17 cellular contexts compared by ENCODE assay signal in genomic region chrX:54423161-54423888, GRCh38. TPM values are rescaled to one million over a fixed set of nuclear protein-coding genes. Genes with fewer than 3 reads are reported as not detected.
DNase-seq lines count a peak whose midpoint lies in the region; ATAC-seq and TF ChIP-seq lines count a peak whose summit lies in the region.
"Had no signal": no experiment of that assay in that cellular context is flagged by ENCODE, and none has a peak within 500 bp of the region (broad histone marks: within the 10 kb centered on the region; RNA-seq: fewer than 3 reads in every experiment).

No MANE protein-coding gene starts in this region.

- H3K27ac Mint-ChIP-seq in GM23338: no peak overlapping the region
- H3K27ac Mint-ChIP-seq in immature natural killer cell: no peak overlapping the region
- H3K27ac Mint-ChIP-seq: activated T-helper 1 cell treated with anti-CD3 and anti-CD28 coated beads, Interleukin-12 subunit alpha, Interleukin-12 subunit beta, Interleukin-2, Interleukin-4 antibody, amounts not matched to agents 30 ng/mL and 10 ng/mL and 1 ng/mL, durations not matched to agents 14 hours and 24 hours and 36 hours; memory B cell had no signal

- no peaks in the 10 kb centered on the region for H4K20me1 ChIP-seq in GM23338 (replicated peaks; ENCODE audit: insufficient read depth)

- H3K4me1 Mint-ChIP-seq in GM23338 (no peaks in the 10 kb centered on the region; the same call in 2 of the 3 replicates), immature natural killer cell (no peaks in the 10 kb centered on the region)
- H3K4me1 Mint-ChIP-seq: memory B cell had no signal

- 24 to 47% (median 29%) methylated on average over 10 to 14 of the region's 14 CpGs for WGBS in spleen, 5 donors

- peak; percentile 39 for DNase-seq in GM10248 (ENCODE audit: extremely low spot score)
- DNase-seq in GM23338 (ENCODE audit: low spot score): peak; percentile 76
- DNase-seq in amniotic epithelial cell (ENCODE audit: low read depth): peak; percentile 14
- peak; percentile 74 for DNase-seq in iPS-NIHi7 (ENCODE audit: extremely low spot score)
- no peak for DNase-seq in effector CD8-positive, alpha-beta T cell (lab: John Stamatoyannopoulos, UW)
- DNase-seq in immature natural killer cell: no peak
- no peak for DNase-seq in spleen
- DNase-seq: NCI-H2081, occipital lobe, thyroid gland, WERI-Rb-1 had no signal

- H3K4me3 Mint-ChIP-seq in GM23338 (no peak overlapping the region), immature natural killer cell (no peak overlapping the region)
- H3K4me3 Mint-ChIP-seq: activated T-helper 1 cell treated with anti-CD3 and anti-CD28 coated beads, Interleukin-12 subunit alpha, Interleukin-12 subunit beta, Interleukin-2, Interleukin-4 antibody, amounts not matched to agents 30 ng/mL and 10 ng/mL and 1 ng/mL, durations not matched to agents 14 hours and 24 hours and 36 hours; memory B cell had no signal

- POLR2A ChIA-PET in GM10248 (lab: Yijun Ruan, JAX): no interaction called here

- intact Hi-C loops in spleen (cut with DNase I; ENCODE audit: low total_unique reads): no loop called here

- no peak overlapping the region for H3K4me3 ChIP-seq in GM23338
- H3K4me3 ChIP-seq in spleen: no peak overlapping the region
- H3K4me3 ChIP-seq: breast epithelium, SJSA1, thyroid gland had no signal

- no peaks in the 10 kb centered on the region for H3F3A ChIP-seq in GM23338 (replicated peaks; ENCODE audit: low read depth)

- TF ChIP-seq POLR2A in spleen (IDR thresholded peaks at IDR 0.05): no peak

- H2AFZ ChIP-seq in GM23338: peak overlapping the region; percentile 33; the same call in 1 of the 2 replicates

- peak; percentile 98 for ATAC-seq in GM23338
- ATAC-seq in SK-N-SH treated with all-trans-retinoic acid at 6 μM for 48 hours: no peak

- H3K79me2 ChIP-seq in GM23338 (replicated peaks; ENCODE audit: insufficient read depth): no peaks in the 10 kb centered on the region

- H3K27me3 ChIP-seq in GM23338 (ENCODE audit: insufficient read depth): no peaks in the 10 kb centered on the region
- H3K27me3 ChIP-seq in spleen (replicated peaks in 1 of 7): peaks cover 0 to 4% (median 0%) of the 10 kb centered on the region in 7 donors
- H3K27me3 ChIP-seq: breast epithelium, SJSA1, thyroid gland had no signal

- H3K4me2 ChIP-seq in GM23338: peak overlapping the region; percentile 41; the same call in 1 of the 2 replicates

- TF ChIP-seq CTCF in GM10248 (IDR thresholded peaks at IDR 0.05; ENCODE audit: control extremely low read depth, extremely low read depth, low read depth, missing control alignments) (no peak), GM23338 (conservative IDR thresholded peaks at IDR 0.05; ENCODE audit: low read depth in 2 of 2) (peak in 1 of 2 experiments; percentile 72; a peak in 2 of 4 replicates), spleen (IDR thresholded peaks at IDR 0.05 in 8 of 11, conservative IDR thresholded peaks at IDR 0.05 in 3 of 11) (peak in 1 of 11 experiments; percentile 12)

- H3K27ac ChIP-seq in GM23338 (ENCODE audit: low read depth) (no peak overlapping the region), spleen (no peak overlapping the region)
- H3K27ac ChIP-seq: breast epithelium, epithelial cell of prostate, SJSA1, thyroid gland, WERI-Rb-1 had no signal

- H3K4me1 ChIP-seq in GM23338 (ENCODE audit: insufficient read depth) (no peaks in the 10 kb centered on the region), spleen (no peaks in the 10 kb centered on the region)
- H3K4me1 ChIP-seq: breast epithelium, SJSA1, thyroid gland had no signal

- H3K27me3 Mint-ChIP-seq in GM23338 (ENCODE audit: insufficient read depth, low read depth, poor library complexity) (no peaks in the 10 kb centered on the region), immature natural killer cell (ENCODE audit: low read depth in 3 of 3) (peaks cover 19 to 32% (median 23%) of the 10 kb centered on the region in 3 donors)

- H3K9me3 ChIP-seq in spleen: no peaks in the 10 kb centered on the region
- H3K9me3 ChIP-seq: breast epithelium, SJSA1, thyroid gland had no signal

- CTCF ChIA-PET in GM10248 (lab: Yijun Ruan, JAX): no interaction called here

- H3K9me2 ChIP-seq in GM23338 (ENCODE audit: insufficient read depth): no peaks in the 10 kb centered on the region

- no peaks in the 10 kb centered on the region for H3K9me3 Mint-ChIP-seq in GM23338
- no peaks in the 10 kb centered on the region for H3K9me3 Mint-ChIP-seq in immature natural killer cell
- H3K9me3 Mint-ChIP-seq: activated T-helper 1 cell treated with anti-CD3 and anti-CD28 coated beads, Interleukin-12 subunit alpha, Interleukin-12 subunit beta, Interleukin-2, Interleukin-4 antibody, amounts not matched to agents 30 ng/mL and 10 ng/mL and 1 ng/mL, durations not matched to agents 14 hours and 24 hours and 36 hours; memory B cell had no signal

- no peaks in the 10 kb centered on the region for H3K36me3 ChIP-seq in GM23338 (ENCODE audit: insufficient read depth)
- H3K36me3 ChIP-seq in spleen: no peaks in the 10 kb centered on the region
- H3K36me3 ChIP-seq: breast epithelium, SJSA1, thyroid gland, WERI-Rb-1 had no signal

- no peaks in the 10 kb centered on the region for H3K36me3 Mint-ChIP-seq in GM23338 (ENCODE audit: low read depth)
- H3K36me3 Mint-ChIP-seq in immature natural killer cell: no peaks in the 10 kb centered on the region
- H3K36me3 Mint-ChIP-seq: memory B cell had no signal

TF ChIP-seq in GM23338, 12 proteins besides CTCF, POLR2A, EP300 and RAD21:
- TF ChIP-seq CREB1 (CRISPR knock-in tag; IDR thresholded peaks at IDR 0.05; ENCODE audit: low read depth) (no peak), ZNF331 (CRISPR knock-in tag; IDR thresholded peaks at IDR 0.05; ENCODE audit: low read depth) (no peak)

TF ChIP-seq in SK-N-SH treated with all-trans-retinoic acid at 6 μM for 48 hours, 23 proteins besides CTCF, POLR2A, EP300 and RAD21:
- TF ChIP-seq, protein P1, sequence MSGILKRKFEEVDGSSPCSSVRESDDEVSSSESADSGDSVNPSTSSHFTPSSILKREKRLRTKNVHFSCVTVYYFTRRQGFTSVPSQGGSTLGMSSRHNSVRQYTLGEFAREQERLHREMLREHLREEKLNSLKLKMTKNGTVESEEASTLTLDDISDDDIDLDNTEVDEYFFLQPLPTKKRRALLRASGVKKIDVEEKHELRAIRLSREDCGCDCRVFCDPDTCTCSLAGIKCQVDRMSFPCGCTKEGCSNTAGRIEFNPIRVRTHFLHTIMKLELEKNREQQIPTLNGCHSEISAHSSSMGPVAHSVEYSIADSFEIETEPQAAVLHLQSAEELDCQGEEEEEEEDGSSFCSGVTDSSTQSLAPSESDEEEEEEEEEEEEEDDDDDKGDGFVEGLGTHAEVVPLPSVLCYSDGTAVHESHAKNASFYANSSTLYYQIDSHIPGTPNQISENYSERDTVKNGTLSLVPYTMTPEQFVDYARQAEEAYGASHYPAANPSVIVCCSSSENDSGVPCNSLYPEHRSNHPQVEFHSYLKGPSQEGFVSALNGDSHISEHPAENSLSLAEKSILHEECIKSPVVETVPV (CRISPR knock-in tag; IDR thresholded peaks at IDR 0.05): no peak
- TF ChIP-seq PPARA (CRISPR knock-in tag; IDR thresholded peaks at IDR 0.05; ENCODE audit: borderline replicate concordance): no peak
- no peak for TF ChIP-seq OSR1 (CRISPR knock-in tag; IDR thresholded peaks at IDR 0.05)
- TF ChIP-seq, protein P2, sequence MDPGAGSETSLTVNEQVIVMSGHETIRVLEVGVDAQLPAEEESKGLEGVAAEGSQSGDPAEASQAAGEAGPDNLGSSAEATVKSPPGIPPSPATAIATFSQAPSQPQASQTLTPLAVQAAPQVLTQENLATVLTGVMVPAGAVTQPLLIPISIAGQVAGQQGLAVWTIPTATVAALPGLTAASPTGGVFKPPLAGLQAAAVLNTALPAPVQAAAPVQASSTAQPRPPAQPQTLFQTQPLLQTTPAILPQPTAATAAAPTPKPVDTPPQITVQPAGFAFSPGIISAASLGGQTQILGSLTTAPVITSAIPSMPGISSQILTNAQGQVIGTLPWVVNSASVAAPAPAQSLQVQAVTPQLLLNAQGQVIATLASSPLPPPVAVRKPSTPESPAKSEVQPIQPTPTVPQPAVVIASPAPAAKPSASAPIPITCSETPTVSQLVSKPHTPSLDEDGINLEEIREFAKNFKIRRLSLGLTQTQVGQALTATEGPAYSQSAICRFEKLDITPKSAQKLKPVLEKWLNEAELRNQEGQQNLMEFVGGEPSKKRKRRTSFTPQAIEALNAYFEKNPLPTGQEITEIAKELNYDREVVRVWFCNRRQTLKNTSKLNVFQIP (CRISPR knock-in tag; IDR thresholded peaks at IDR 0.05; ENCODE audit: borderline replicate concordance, low read depth): no peak
- no peak for TF ChIP-seq ZC3H10 (CRISPR knock-in tag; IDR thresholded peaks at IDR 0.05)
- no peak for TF ChIP-seq ZFP3 (CRISPR knock-in tag; IDR thresholded peaks at IDR 0.05)
- TF ChIP-seq CSDC2 (CRISPR knock-in tag; IDR thresholded peaks at IDR 0.05): no peak
- no peak for TF ChIP-seq ISL1 (CRISPR knock-in tag; IDR thresholded peaks at IDR 0.05)
- no peak for TF ChIP-seq ZFP30 (CRISPR knock-in tag; IDR thresholded peaks at IDR 0.05)
- no peak for TF ChIP-seq ARNTL (CRISPR knock-in tag; IDR thresholded peaks at IDR 0.05; ENCODE audit: borderline replicate concordance, low read depth)
- TF ChIP-seq TCF4 (CRISPR knock-in tag; IDR thresholded peaks at IDR 0.05; ENCODE audit: borderline replicate concordance): no peak
- no peak for TF ChIP-seq ZNF8 (CRISPR knock-in tag; IDR thresholded peaks at IDR 0.05)
- TF ChIP-seq RARB (CRISPR knock-in tag; IDR thresholded peaks at IDR 0.05): no peak

RNA-seq across cellular contexts. Expression of gene TSR2, which starts 16.9 kb away (rescaled TPM):
- 20.6 and 26.0 TPM in 2 replicates for total RNA-seq in GM23338 (2014; rRNA removed; shearing (Covaris generic))
- 52.2 and 60.1 TPM in 2 replicates for polyA plus RNA-seq in GM23338 (2016; fragmentation: Nextera tagmentation; extraction: Ambion mirVana)
- 10 to 100 TPM; 51.7 to 71.5 (median 64.2) TPM for polyA plus RNA-seq in immature natural killer cell
- 10 to 100 TPM; 21.4 to 46.4 (median 35.1) TPM for total RNA-seq in spleen
- 10 to 100 TPM; 25.5 to 42.3 (median 31.3) TPM for polyA plus RNA-seq in spleen

Comparison
In these comparisons a context has a peak if more than half of its experiments do, and no peak if none do; other contexts are left out.
1. DNase-seq: peak in GM10248 (single experiment), GM23338 (single experiment), amniotic epithelial cell (single experiment) and iPS-NIHi7 (single experiment); none in effector CD8-positive, alpha-beta T cell (single experiment), immature natural killer cell (0 of 3) and spleen (single experiment).